ENCODE assay signal across 17 cellular contexts in the genomic region with DNA sequence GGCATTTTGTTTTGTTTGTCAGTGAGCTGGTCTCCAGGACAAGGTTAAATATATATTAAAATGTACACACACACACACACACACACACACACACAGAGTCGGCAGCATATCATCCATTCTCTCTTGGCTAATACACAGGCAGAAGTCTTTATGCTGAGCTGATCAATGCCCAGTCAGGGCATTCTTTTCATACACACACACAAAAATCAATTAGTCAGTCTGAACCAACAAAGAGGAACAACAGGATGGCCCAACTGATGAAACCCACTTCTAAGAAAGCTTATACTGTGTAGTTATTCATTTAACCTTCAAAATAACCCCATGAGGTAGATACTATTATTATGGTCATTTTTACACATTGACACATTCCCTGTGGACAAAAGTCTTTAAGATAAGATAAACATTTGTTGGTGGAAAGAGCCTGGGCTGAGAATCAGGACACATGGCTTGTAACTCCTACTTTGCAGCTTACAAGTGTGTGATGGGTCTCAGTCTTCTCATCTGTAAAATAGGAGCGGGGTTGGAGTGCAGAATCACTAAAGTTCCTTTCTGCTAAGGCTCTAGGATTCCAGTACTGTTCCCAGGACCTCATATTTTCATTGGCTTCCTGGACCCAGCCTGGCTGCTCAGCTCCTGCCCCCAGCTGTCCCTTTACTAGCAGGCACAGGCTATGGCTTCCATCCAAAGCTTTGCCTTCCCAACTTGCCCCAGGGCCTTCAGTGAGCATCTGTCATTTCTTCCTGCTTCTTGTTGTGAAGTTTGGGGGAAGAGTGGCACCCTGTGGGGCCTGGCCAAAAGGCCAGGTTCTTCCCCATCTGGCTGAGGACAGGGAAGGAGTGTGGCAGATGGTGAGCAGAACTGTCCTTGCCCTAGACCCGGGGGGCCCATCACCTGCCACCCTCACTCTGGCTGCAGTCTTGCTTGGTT. TPM values are rescaled to one million over a fixed set of nuclear protein-coding genes. Genes with fewer than 3 reads are reported as not detected.
A peak's percentile ranks its signal among the peaks of the same experiment; 100 is the strongest.
DNase-seq lines count a peak whose midpoint lies in the region; ATAC-seq, FAIRE-seq and TF ChIP-seq lines count a peak whose summit lies in the region.
"Had no signal": no experiment of that assay in that cellular context is flagged by ENCODE, and none has a peak within 500 bp of the region (broad histone marks: within the 10 kb centered on the region; RNA-seq: fewer than 3 reads in every experiment).

No MANE protein-coding gene starts in this region.

- H3K4me1 ChIP-seq in adrenal gland (replicated peaks in 1 of 2) (peaks cover 14 to 16% of the 10 kb centered on the region in 2 donors), kidney (ENCODE audit: control insufficient read depth in 1 of 2, insufficient read depth in 1 of 2, low read depth in 1 of 2, low read length in 2 of 2) (no peaks in the 10 kb centered on the region), left lung (peaks cover 0 to 33% of the 10 kb centered on the region in 2 donors)

- intact Hi-C loops in adrenal gland (cut with DNase I) (loop anchor here in 1 of 2 donors (5.0 kb wide), 1 partner anchor 41 kb away; no protein-coding TSS in a partner anchor), kidney (cut with DNase I) (no loop called here), left lung (cut with DNase I) (no loop called here)

- no peak overlapping the region for H3K4me3 Mint-ChIP-seq in T-helper 2 cell treated with Interferon-gamma antibody and Interleukin-4, amounts not matched to agents 5 μg/mL and 100 μg/mL, for 36 hours
- H3K4me3 Mint-ChIP-seq: activated CD8-positive, alpha-beta memory T cell treated with anti-CD3 and anti-CD28 coated beads, Interleukin-2, amount 10 ng/mL, durations not matched to agents 7 days and 5 days; activated naive CD4-positive, alpha-beta T cell treated with anti-CD3 and anti-CD28 coated beads, Interleukin-2, amount 10 ng/mL, durations not matched to agents 7 days and 5 days; B cell; natural killer cell; stimulated activated naive CD8-positive, alpha-beta T cell treated with anti-CD3 and anti-CD28 coated beads, Interleukin-15, Interleukin-2, amounts not matched to agents 100 ng/mL and 50 ng/mL, for 24 hours had no signal

- WGBS in adrenal gland, 4 donors: 53 to 83% (median 64%) methylated on average over 3 of the region's 3 CpGs

- H3K27ac ChIP-seq in adrenal gland (no peak overlapping the region), kidney (ENCODE audit: low read depth in 2 of 2, low read length in 2 of 2) (no peak overlapping the region), left lung (no peak overlapping the region)
- H3K27ac ChIP-seq: cardiac muscle cell, VCaP had no signal

- DNase-seq in EH (ENCODE audit: low read depth): peak; percentile 58
- DNase-seq in NCI-H2171 treated with DMSO at 0.1 percent for 48 hours (lab: John Stamatoyannopoulos, UW): peak; percentile 97
- peak in 4 of 7 donors; percentile 17 to 66 (median 26) for DNase-seq in adrenal gland
- DNase-seq in myocyte (ENCODE audit: low read depth): peak; percentile 84
- no peak for DNase-seq in GM20000 (ENCODE audit: low spot score)
- DNase-seq in T-helper 2 cell treated with Interferon-gamma antibody and Interleukin-4, amounts not matched to agents 5 μg/mL and 100 μg/mL, for 36 hours (ENCODE audit: low spot score): no peak
- DNase-seq in kidney: no peak
- DNase-seq in left lung: no peak
- DNase-seq: activated CD8-positive, alpha-beta memory T cell treated with anti-CD3 and anti-CD28 coated beads, Interleukin-2, amount 10 ng/mL, durations not matched to agents 7 days and 5 days; activated naive CD4-positive, alpha-beta T cell treated with anti-CD3 and anti-CD28 coated beads, Interleukin-2, amount 10 ng/mL, durations not matched to agents 7 days and 5 days; heart left ventricle; left cardiac atrium; natural killer cell had no signal

- peaks cover 7% of the 10 kb centered on the region for H3K27me3 Mint-ChIP-seq in T-helper 2 cell treated with Interferon-gamma antibody and Interleukin-4, amounts not matched to agents 5 μg/mL and 100 μg/mL, for 36 hours (ENCODE audit: low read depth)

- ATAC-seq in left lung: no peak
- ATAC-seq: activated CD8-positive, alpha-beta memory T cell treated with anti-CD3 and anti-CD28 coated beads, Interleukin-2, amount 10 ng/mL, durations not matched to agents 7 days and 5 days; heart left ventricle; left cardiac atrium; natural killer cell had no signal

- no peaks in the 10 kb centered on the region for H3K9me3 Mint-ChIP-seq in T-helper 2 cell treated with Interferon-gamma antibody and Interleukin-4, amounts not matched to agents 5 μg/mL and 100 μg/mL, for 36 hours
- H3K9me3 Mint-ChIP-seq: activated naive CD4-positive, alpha-beta T cell treated with anti-CD3 and anti-CD28 coated beads, Interleukin-2, amount 10 ng/mL, durations not matched to agents 7 days and 5 days; natural killer cell; stimulated activated naive CD8-positive, alpha-beta T cell treated with anti-CD3 and anti-CD28 coated beads, Interleukin-15, Interleukin-2, amounts not matched to agents 100 ng/mL and 50 ng/mL, for 24 hours had no signal

- H3K9me3 ChIP-seq in adrenal gland (replicated peaks in 1 of 3) (no peaks in the 10 kb centered on the region), kidney (ENCODE audit: control insufficient read depth in 1 of 2, low read length in 2 of 2) (no peaks in the 10 kb centered on the region), left lung (no peaks in the 10 kb centered on the region)
- H3K9me3 ChIP-seq: heart left ventricle had no signal

- no peak for TF ChIP-seq POLR2A in adrenal gland (IDR thresholded peaks at IDR 0.05)

- H3K4me3 ChIP-seq in adrenal gland (no peak overlapping the region), kidney (ENCODE audit: low read length in 2 of 2) (no peak overlapping the region), left lung (no peak overlapping the region)
- H3K4me3 ChIP-seq: cardiac muscle cell, heart left ventricle had no signal

- H3K27me3 ChIP-seq in adrenal gland (no peaks in the 10 kb centered on the region), left lung (no peaks in the 10 kb centered on the region)
- H3K27me3 ChIP-seq: cardiac muscle cell, heart left ventricle had no signal

- FAIRE-seq in kidney (lab: Jason Lieb, UNC): no peak

- TF ChIP-seq CTCF in adrenal gland (IDR thresholded peaks at IDR 0.05) (no peak), GM20000 (IDR thresholded peaks at IDR 0.05; ENCODE audit: extremely low read depth, missing control alignments) (no peak), kidney (IDR thresholded peaks at IDR 0.05; ENCODE audit: borderline replicate concordance, extremely low read depth, insufficient read depth) (no peak), left lung (IDR thresholded peaks at IDR 0.05) (no peak)

- H3K36me3 Mint-ChIP-seq in T-helper 2 cell treated with Interferon-gamma antibody and Interleukin-4, amounts not matched to agents 5 μg/mL and 100 μg/mL, for 36 hours (ENCODE audit: low read depth): no peaks in the 10 kb centered on the region
- H3K36me3 Mint-ChIP-seq: activated CD8-positive, alpha-beta memory T cell treated with anti-CD3 and anti-CD28 coated beads, Interleukin-2, amount 10 ng/mL, durations not matched to agents 7 days and 5 days; activated naive CD4-positive, alpha-beta T cell treated with anti-CD3 and anti-CD28 coated beads, Interleukin-2, amount 10 ng/mL, durations not matched to agents 7 days and 5 days; natural killer cell had no signal

- H3K9ac ChIP-seq in kidney (ENCODE audit: low read length in 2 of 2): no peak overlapping the region

- H3K27ac Mint-ChIP-seq in T-helper 2 cell treated with Interferon-gamma antibody and Interleukin-4, amounts not matched to agents 5 μg/mL and 100 μg/mL, for 36 hours: no peak overlapping the region
- H3K27ac Mint-ChIP-seq: activated CD8-positive, alpha-beta memory T cell treated with anti-CD3 and anti-CD28 coated beads, Interleukin-2, amount 10 ng/mL, durations not matched to agents 7 days and 5 days; activated naive CD4-positive, alpha-beta T cell treated with anti-CD3 and anti-CD28 coated beads, Interleukin-2, amount 10 ng/mL, durations not matched to agents 7 days and 5 days; B cell; natural killer cell; stimulated activated naive CD8-positive, alpha-beta T cell treated with anti-CD3 and anti-CD28 coated beads, Interleukin-15, Interleukin-2, amounts not matched to agents 100 ng/mL and 50 ng/mL, for 24 hours had no signal

- H3K36me3 ChIP-seq in adrenal gland (replicated peaks in 1 of 2) (no peaks in the 10 kb centered on the region), kidney (ENCODE audit: control insufficient read depth in 1 of 2, insufficient read depth in 2 of 2, low read length in 2 of 2) (no peaks in the 10 kb centered on the region), left lung (no peaks in the 10 kb centered on the region)
- H3K36me3 ChIP-seq: cardiac muscle cell, heart left ventricle had no signal

- no peaks in the 10 kb centered on the region for H3K4me1 Mint-ChIP-seq in T-helper 2 cell treated with Interferon-gamma antibody and Interleukin-4, amounts not matched to agents 5 μg/mL and 100 μg/mL, for 36 hours (ENCODE audit: low read depth)
- H3K4me1 Mint-ChIP-seq: activated CD8-positive, alpha-beta memory T cell treated with anti-CD3 and anti-CD28 coated beads, Interleukin-2, amount 10 ng/mL, durations not matched to agents 7 days and 5 days; activated naive CD4-positive, alpha-beta T cell treated with anti-CD3 and anti-CD28 coated beads, Interleukin-2, amount 10 ng/mL, durations not matched to agents 7 days and 5 days; natural killer cell had no signal

RNA-seq across cellular contexts. Expression of a gene that starts 27.2 kb away (rescaled TPM):
- total RNA-seq in adrenal gland: 10 to 100 TPM; 20.5 to 48.4 (median 28.4) TPM
- 10 to 100 TPM in 2 of 3 donors, 1 to 10 TPM in 1; 9.3 to 22.3 (median 14.4) TPM for polyA plus RNA-seq in adrenal gland
- total RNA-seq in myocyte: 13.4 and 16.5 TPM in 2 replicates
- 5.0 TPM for polyA plus RNA-seq in myocyte (2012)
- total RNA-seq in kidney: 18.0 TPM
- polyA plus RNA-seq in kidney (ENCODE audit: insufficient read depth, low read depth, low replicate concordance): 14.9 TPM
- total RNA-seq in left lung: 10 to 100 TPM; 18.2 to 20.7 TPM

Comparison
In these comparisons a context has a peak if more than half of its experiments do, and no peak if none do; other contexts are left out.
1. DNase-seq: peak in EH (single experiment), NCI-H2171 treated with DMSO at 0.1 percent for 48 hours (single experiment), adrenal gland (4 of 7) and myocyte (single experiment); none in GM20000 (single experiment), T-helper 2 cell treated with Interferon-gamma antibody and Interleukin-4, amounts not matched to agents 5 μg/mL and 100 μg/mL, for 36 hours (single experiment), kidney (single experiment) and left lung (0 of 2).